Comparison of ENCODE assay signal across 1 cellular context in the genomic region with DNA sequence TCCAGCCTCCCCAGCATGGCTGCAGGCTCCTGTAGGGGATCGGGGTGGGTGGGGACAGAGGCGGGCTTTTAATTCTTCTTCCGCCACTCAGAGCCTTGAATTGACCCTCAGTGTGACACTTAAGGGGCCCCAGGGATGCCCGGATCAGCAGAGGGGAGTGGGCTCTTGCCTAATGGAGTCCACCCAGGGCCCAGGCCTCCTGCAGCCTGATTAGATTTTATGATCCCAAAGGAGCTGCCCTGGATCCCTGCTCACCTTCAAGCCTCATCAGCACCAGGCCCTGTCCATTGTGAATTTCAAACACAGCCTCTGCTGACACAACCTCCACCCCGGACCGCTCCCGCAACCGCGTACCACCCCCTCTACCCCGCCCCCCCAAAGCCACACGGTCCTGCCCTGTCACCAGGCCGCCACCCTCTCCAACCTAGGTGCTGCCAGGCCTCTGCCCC.
TF ChIP-seq lines count a peak whose summit lies in the region.

No MANE protein-coding gene starts in this region.

TF ChIP-seq in SK-N-SH, 30 proteins besides CTCF, POLR2A, EP300 and RAD21 (continued from another document):
- TF ChIP-seq REST (IDR thresholded peaks at IDR 0.05; ENCODE audit: low read depth, low read length) (no peak), TEAD4 (IDR thresholded peaks at IDR 0.05; ENCODE audit: borderline replicate concordance, insufficient read depth) (no peak), GABPA (IDR thresholded peaks at IDR 0.05; ENCODE audit: low read depth) (no peak)
